24 cellular contexts compared by ENCODE assay signal in the genomic region with DNA sequence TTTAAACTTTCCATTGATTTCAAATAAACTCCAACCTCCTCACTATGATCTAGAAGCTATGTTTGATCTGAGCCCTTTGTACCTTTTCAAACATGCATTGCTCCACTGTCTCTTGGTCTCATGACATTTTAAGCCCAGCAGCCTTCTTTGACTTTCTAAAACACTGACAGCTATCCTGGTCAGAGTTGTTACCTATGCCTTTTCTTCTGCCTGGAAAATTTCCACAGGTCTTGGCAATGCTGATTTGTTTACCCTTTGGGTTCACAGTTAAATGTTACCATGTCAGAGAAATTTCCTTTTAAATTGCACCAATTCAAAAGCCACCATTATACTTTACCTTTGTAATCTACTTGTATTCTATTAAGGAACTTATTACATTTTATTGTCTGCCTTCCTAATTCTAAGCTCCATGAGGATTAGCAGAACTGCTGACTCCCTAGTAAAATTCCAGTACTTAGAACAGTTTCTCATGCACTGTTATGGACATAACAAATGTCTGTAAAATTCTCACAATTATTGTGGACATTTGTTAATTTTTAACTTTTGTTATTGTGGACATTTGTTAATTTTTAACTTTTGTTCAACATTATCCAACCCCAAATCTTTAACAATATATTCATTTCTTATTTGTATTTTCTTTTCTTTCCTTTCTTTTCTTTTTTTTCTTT.
DNase-seq lines count a peak whose midpoint lies in the region; ATAC-seq, FAIRE-seq and TF ChIP-seq lines count a peak whose summit lies in the region.
"Had no signal": no experiment of that assay in that cellular context is flagged by ENCODE, and none has a peak within 500 bp of the region (broad histone marks: within the 10 kb centered on the region; RNA-seq: fewer than 3 reads in every experiment).

No MANE protein-coding gene starts in this region.

- H3K9ac ChIP-seq in neural progenitor cell, result no peak overlapping the region

- no peaks in the 10 kb centered on the region for H3K36me3 ChIP-seq in neural progenitor cell
- no peaks in the 10 kb centered on the region for H3K36me3 ChIP-seq in CD8-positive, alpha-beta memory T cell (ENCODE audit: insufficient read depth, low read length)
- no peaks in the 10 kb centered on the region for H3K36me3 ChIP-seq in prostate gland
- H3K36me3 ChIP-seq: Peyer's patch had no signal

- POLR2A ChIA-PET in CD8-positive, alpha-beta memory T cell (lab: Charles Lee), result no interaction called here

- peak; percentile 15 for FAIRE-seq in frontal cortex (lab: Jason Lieb, UNC)
- FAIRE-seq: HTR-8/SVneo, K562 had no signal

- ATAC-seq in HG03280 (IDR thresholded peaks at IDR 0.05; ENCODE audit: unreplicated experiment), result no peak
- ATAC-seq: K562 had no signal

- H3K36me3 Mint-ChIP-seq in neural progenitor cell, result no peaks in the 10 kb centered on the region
- H3K36me3 Mint-ChIP-seq in CD8-positive, alpha-beta memory T cell, result no peaks in the 10 kb centered on the region
- H3K36me3 Mint-ChIP-seq: CD14-positive monocyte had no signal

- DNase-seq in DMS53 (lab: John Stamatoyannopoulos, UW) (peak; percentile 19), LNCaP clone FGC (ENCODE audit: low read depth) (peak; percentile 26), frontal cortex (ENCODE audit: low spot score in 2 of 2) (no peak), neural progenitor cell (ENCODE audit: low spot score) (peak; percentile 13), prostate gland (ENCODE audit: low spot score) (no peak), RPMI8226 (no peak)
- DNase-seq in CD8-positive, alpha-beta memory T cell, result no peak
- DNase-seq: ACHN, AML-193, COR-L47, DMS153, H9, NCI-H1436 treated with DMSO at 0.1 percent for 48 hours, NCI-H2029 treated with DMSO at 0.1 percent for 48 hours, NCI-H2171 treated with DMSO at 0.1 percent for 48 hours, NCI-H774, Peyer's patch, Right ventricle myocardium superior had no signal

- no peaks in the 10 kb centered on the region for H3K9me3 ChIP-seq in neural progenitor cell (ENCODE audit: low read depth)
- no peaks in the 10 kb centered on the region for H3K9me3 ChIP-seq in CD8-positive, alpha-beta memory T cell (ENCODE audit: low read length)
- H3K9me3 ChIP-seq in prostate gland, result no peaks in the 10 kb centered on the region
- H3K9me3 ChIP-seq: Peyer's patch had no signal

- H2AFZ ChIP-seq in neural progenitor cell (replicated peaks), result no peak overlapping the region

- peaks cover 4% of the 10 kb centered on the region for H3K27me3 Mint-ChIP-seq in neural progenitor cell (ENCODE audit: insufficient read depth, low read depth)
- H3K27me3 Mint-ChIP-seq in CD8-positive, alpha-beta memory T cell, result no peaks in the 10 kb centered on the region

- H3K79me2 ChIP-seq in neural progenitor cell (ENCODE audit: low read depth), result no peaks in the 10 kb centered on the region

- H3K4me1 ChIP-seq in neural progenitor cell (peaks cover 11% of the 10 kb centered on the region), prostate gland (replicated peaks) (no peaks in the 10 kb centered on the region)
- no peaks in the 10 kb centered on the region for H3K4me1 ChIP-seq in CD8-positive, alpha-beta memory T cell (ENCODE audit: insufficient read depth, low read length)
- H3K4me1 ChIP-seq: Peyer's patch had no signal

- no peak overlapping the region for H3K27ac Mint-ChIP-seq in neural progenitor cell
- H3K27ac Mint-ChIP-seq in CD8-positive, alpha-beta memory T cell, result no peak overlapping the region
- H3K27ac Mint-ChIP-seq: CD14-positive monocyte had no signal

- no peak overlapping the region for H3K4me2 ChIP-seq in neural progenitor cell

- H3F3A ChIP-seq in neural progenitor cell (ENCODE audit: low read depth), result no peaks in the 10 kb centered on the region

- no peaks in the 10 kb centered on the region for H3K4me1 Mint-ChIP-seq in neural progenitor cell
- no peaks in the 10 kb centered on the region for H3K4me1 Mint-ChIP-seq in CD8-positive, alpha-beta memory T cell
- H3K4me1 Mint-ChIP-seq: CD14-positive monocyte had no signal

- H4K20me1 ChIP-seq in neural progenitor cell (ENCODE audit: low read depth), result no peaks in the 10 kb centered on the region

- no peak for TF ChIP-seq POLR2A in prostate gland (IDR thresholded peaks at IDR 0.05)

- H3K27ac ChIP-seq in neural progenitor cell, result no peak overlapping the region
- H3K27ac ChIP-seq in CD8-positive, alpha-beta memory T cell (ENCODE audit: low read depth, low read length), result no peak overlapping the region
- H3K27ac ChIP-seq in prostate gland, result no peak overlapping the region
- H3K27ac ChIP-seq: HL-60 had no signal

- TF ChIP-seq CTCF in LNCaP clone FGC (IDR thresholded peaks at IDR 0.05; ENCODE audit: control insufficient read depth, extremely low read depth, insufficient read depth) (no peak), neural progenitor cell (IDR thresholded peaks at IDR 0.05) (no peak), prostate gland (IDR thresholded peaks at IDR 0.05) (no peak)

- no peaks in the 10 kb centered on the region for H3K9me3 Mint-ChIP-seq in neural progenitor cell
- peaks cover 6 to 42% (median 11%) of the 10 kb centered on the region in 5 donors for H3K9me3 Mint-ChIP-seq in CD8-positive, alpha-beta memory T cell

- H3K27me3 ChIP-seq in neural progenitor cell (no peaks in the 10 kb centered on the region), prostate gland (replicated peaks; ENCODE audit: insufficient read depth) (no peaks in the 10 kb centered on the region)
- H3K27me3 ChIP-seq in CD8-positive, alpha-beta memory T cell (ENCODE audit: insufficient read depth, low read length, poor library complexity, severe bottlenecking), result no peaks in the 10 kb centered on the region
- H3K27me3 ChIP-seq: Peyer's patch had no signal

- intact Hi-C loops in prostate gland (cut with DNase I), result no loop called here

- CTCF ChIA-PET in CD8-positive, alpha-beta memory T cell (lab: Charles Lee), result no interaction called here

- no peak overlapping the region for H3K4me3 Mint-ChIP-seq in neural progenitor cell
- H3K4me3 Mint-ChIP-seq in CD8-positive, alpha-beta memory T cell, result no peak overlapping the region
- H3K4me3 Mint-ChIP-seq: CD14-positive monocyte, H9 had no signal

- H3K4me3 ChIP-seq in LNCaP clone FGC (ENCODE audit: low read depth, low read length) (no peak overlapping the region), neural progenitor cell (no peak overlapping the region), prostate gland (no peak overlapping the region)
- no peak overlapping the region for H3K4me3 ChIP-seq in CD8-positive, alpha-beta memory T cell (ENCODE audit: low read length)
- H3K4me3 ChIP-seq: K562, SK-N-MC had no signal

Comparison
In these comparisons a context has a peak if more than half of its experiments do, and no peak if none do; other contexts are left out.
1. DNase-seq: peak in DMS53 (single experiment), LNCaP clone FGC (single experiment) and neural progenitor cell (single experiment); none in frontal cortex (0 of 2), CD8-positive, alpha-beta memory T cell (0 of 5), prostate gland (single experiment) and RPMI8226 (single experiment).